In genomic region chr12:46983959-46984833, GRCh38 we compare ENCODE assay signal across 8 cellular contexts.
A peak's percentile ranks its signal among the peaks of the same experiment; 100 is the strongest.
DNase-seq lines count a peak whose midpoint lies in the region; ATAC-seq and TF ChIP-seq lines count a peak whose summit lies in the region.

No MANE protein-coding gene starts in this region.

- H3K27ac ChIP-seq in SJSA1, result no peak overlapping the region
- H3K27ac ChIP-seq in body of pancreas, result no peak overlapping the region

- peak; percentile 87 for ATAC-seq in GM19395 (IDR thresholded peaks at IDR 0.05; ENCODE audit: unreplicated experiment)
- ATAC-seq in body of pancreas, result no peak

- peak; percentile 95 for TF ChIP-seq CTCF in LNCAP (IDR thresholded peaks at IDR 0.05)
- TF ChIP-seq CTCF in body of pancreas (IDR thresholded peaks at IDR 0.05), result peak; percentile 42 to 71 (median 64)

- peak; percentile 8 for DNase-seq in COLO668 (lab: John Stamatoyannopoulos, UW; ENCODE audit: unreplicated experiment)
- peak; percentile 99 to 100 for DNase-seq in SJSA1 (ENCODE audit: low read depth in 1 of 2, low spot score in 2 of 2)
- peak in 3 of 4 donors; percentile 22 to 33 (median 24) for DNase-seq in body of pancreas
- DNase-seq in inferior parietal cortex (ENCODE audit: extremely low spot score), result peak; percentile 26
- DNase-seq in stimulated activated CD4-positive, alpha-beta T cell treated with anti-CD3 and anti-CD28 coated beads, Interleukin-4, amount 100 ng/mL, for 24 hours, result peak; percentile 46
- no peak for DNase-seq in NCI-H1694 (lab: John Stamatoyannopoulos, UW)

- intact Hi-C loops in body of pancreas (cut with DNase I), result no loop called here

- H3K4me1 ChIP-seq in SJSA1 (replicated peaks) (peaks cover 10% of the 10 kb centered on the region), body of pancreas (no peaks in the 10 kb centered on the region)

- H3K36me3 ChIP-seq in SJSA1, result no peaks in the 10 kb centered on the region
- H3K36me3 ChIP-seq in body of pancreas (replicated peaks in 1 of 2; ENCODE audit: insufficient read depth in 1 of 2, low read depth in 2 of 2), result no peaks in the 10 kb centered on the region

- H3K4me3 ChIP-seq in SJSA1, result no peak overlapping the region
- no peak overlapping the region for H3K4me3 ChIP-seq in body of pancreas

- H3K9me3 ChIP-seq in SJSA1 (replicated peaks), result peaks cover 1% of the 10 kb centered on the region
- no peaks in the 10 kb centered on the region for H3K9me3 ChIP-seq in body of pancreas

- WGBS in body of pancreas, 2 donors, result 29 to 32% methylated on average over 7 of the region's 7 CpGs

- TF ChIP-seq POLR2A in body of pancreas (IDR thresholded peaks at IDR 0.05), result no peak

- H3K27me3 ChIP-seq in SJSA1 (replicated peaks) (peaks cover 18% of the 10 kb centered on the region), body of pancreas (no peaks in the 10 kb centered on the region)
